In genomic region chr2:187644991-187645390, GRCh38 we compare ENCODE assay signal across 21 cellular contexts.
"Had no signal": no experiment of that assay in that cellular context is flagged by ENCODE, and none has a peak within 500 bp of the region (broad histone marks: within the 10 kb centered on the region; RNA-seq: fewer than 3 reads in every experiment).

No MANE protein-coding gene starts in this region.

- ATAC-seq: activated CD8-positive, alpha-beta T cell treated with anti-CD3 and anti-CD28 coated beads for 36 hours; activated T-helper 17 cell treated with anti-CD3 and anti-CD28 coated beads, Interleukin-2, amount 50 U/mL, for 72 hours; esophagus mucosa; lower lobe of right lung; naive thymus-derived CD8-positive, alpha-beta T cell; right lobe of liver had no signal

- H3K9me3 Mint-ChIP-seq: activated CD8-positive, alpha-beta T cell treated with anti-CD3 and anti-CD28 coated beads for 36 hours; activated naive CD8-positive, alpha-beta T cell treated with anti-CD3 and anti-CD28 coated beads for 36 hours; activated T-helper 17 cell treated with anti-CD3 and anti-CD28 coated beads, Interleukin-2, amount 50 U/mL, for 72 hours; naive thymus-derived CD8-positive, alpha-beta T cell had no signal

- H3K4me1 ChIP-seq: lower lobe of right lung, parathyroid adenoma, right lobe of liver, spleen had no signal

- H3K27me3 ChIP-seq: hepatocyte, spleen, tibial artery had no signal

- H3K4me3 ChIP-seq: hepatocyte, lower lobe of right lung, right lobe of liver, spleen, tibial artery had no signal

- H3K4me3 Mint-ChIP-seq: activated CD8-positive, alpha-beta T cell treated with anti-CD3 and anti-CD28 coated beads for 36 hours; activated naive CD8-positive, alpha-beta T cell treated with anti-CD3 and anti-CD28 coated beads for 36 hours; activated T-helper 17 cell treated with anti-CD3 and anti-CD28 coated beads, Interleukin-2, amount 50 U/mL, for 72 hours; naive thymus-derived CD8-positive, alpha-beta T cell had no signal

- H3K79me2 ChIP-seq: hepatocyte, parathyroid adenoma had no signal

- H3K4me2 ChIP-seq: hepatocyte had no signal

- H3K27me3 Mint-ChIP-seq: activated CD8-positive, alpha-beta T cell treated with anti-CD3 and anti-CD28 coated beads for 36 hours; activated naive CD8-positive, alpha-beta T cell treated with anti-CD3 and anti-CD28 coated beads for 36 hours; activated T-helper 17 cell treated with anti-CD3 and anti-CD28 coated beads, Interleukin-2, amount 50 U/mL, for 72 hours; naive thymus-derived CD8-positive, alpha-beta T cell had no signal

- DNase-seq: activated CD4-positive, alpha-beta T cell treated with anti-CD3 and anti-CD28 coated beads for 48 hours; activated CD4-positive, CD25-positive, alpha-beta regulatory T cell; activated CD8-positive, alpha-beta T cell treated with anti-CD3 and anti-CD28 coated beads for 36 hours; activated naive CD4-positive, alpha-beta T cell; activated naive CD8-positive, alpha-beta T cell treated with anti-CD3 and anti-CD28 coated beads for 36 hours; activated T-cell treated with anti-CD3 and anti-CD28 coated beads, Interleukin-2, amount 50 U/mL, for 1 hour; amniotic stem cell; islet precursor cell; lower lobe of right lung; naive thymus-derived CD8-positive, alpha-beta T cell; right lobe of liver; spleen; stimulated activated CD8-positive, alpha-beta memory T cell treated with anti-CD3 and anti-CD28 coated beads, Interleukin-4, amount 100 ng/mL, for 48 hours; stimulated activated naive CD4-positive, alpha-beta T cell; T-helper 1 cell; T-helper 9 cell; tibial artery had no signal

- H3K4me1 Mint-ChIP-seq: activated naive CD8-positive, alpha-beta T cell treated with anti-CD3 and anti-CD28 coated beads for 36 hours; activated T-helper 17 cell treated with anti-CD3 and anti-CD28 coated beads, Interleukin-2, amount 50 U/mL, for 72 hours; naive thymus-derived CD8-positive, alpha-beta T cell had no signal

- H3K27ac ChIP-seq: hepatocyte, lower lobe of right lung, parathyroid adenoma, right lobe of liver, spleen, tibial artery had no signal

- H2AFZ ChIP-seq: hepatocyte, parathyroid adenoma had no signal

- H3K36me3 ChIP-seq: lower lobe of right lung, right lobe of liver, spleen, tibial artery had no signal

- H3K36me3 Mint-ChIP-seq: activated naive CD8-positive, alpha-beta T cell treated with anti-CD3 and anti-CD28 coated beads for 36 hours; naive thymus-derived CD8-positive, alpha-beta T cell had no signal

- H3K9me3 ChIP-seq: lower lobe of right lung, right lobe of liver, spleen, tibial artery had no signal

- H3K27ac Mint-ChIP-seq: activated CD8-positive, alpha-beta T cell treated with anti-CD3 and anti-CD28 coated beads for 36 hours; activated naive CD8-positive, alpha-beta T cell treated with anti-CD3 and anti-CD28 coated beads for 36 hours; activated T-helper 17 cell treated with anti-CD3 and anti-CD28 coated beads, Interleukin-2, amount 50 U/mL, for 72 hours; naive thymus-derived CD8-positive, alpha-beta T cell had no signal

- H3K9ac ChIP-seq: parathyroid adenoma had no signal
